ENCODE assay signal across 20 cellular contexts in the genomic region with DNA sequence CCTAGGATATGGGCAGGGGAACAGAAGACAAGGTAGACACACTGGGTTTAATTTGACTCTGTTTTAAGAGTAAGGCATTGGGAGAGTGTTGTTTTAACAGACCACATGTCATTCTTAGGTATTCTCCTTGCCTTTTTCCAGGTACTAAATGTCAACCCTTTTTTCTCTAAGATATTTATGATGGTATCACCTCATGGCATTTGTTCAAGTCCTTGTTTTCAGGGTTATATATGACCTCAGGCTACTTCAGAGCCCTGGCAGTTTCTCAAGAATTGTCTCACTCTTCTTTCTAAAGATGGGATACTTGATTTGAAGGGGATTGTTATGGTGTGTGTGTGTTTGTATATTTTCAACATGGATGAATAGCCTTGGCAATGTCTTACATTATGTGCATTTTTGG.
"Had no signal": no experiment of that assay in that cellular context is flagged by ENCODE, and none has a peak within 500 bp of the region (broad histone marks: within the 10 kb centered on the region; RNA-seq: fewer than 3 reads in every experiment).

No MANE protein-coding gene starts in this region.

- H3K9me3 Mint-ChIP-seq: neural crest cell; stimulated activated effector memory CD8-positive, alpha-beta T cell treated with anti-CD3 and anti-CD28 coated beads, Interleukin-12 subunit alpha, Interleukin-12 subunit beta, amount 100 ng/mL, for 72 hours had no signal

- H3K4me1 ChIP-seq: esophagus squamous epithelium, foreskin keratinocyte, testis, tibial nerve had no signal

- DNase-seq: esophagus squamous epithelium; foreskin keratinocyte; kidney; left cardiac atrium; left ventricle myocardium superior; mesenchymal stem cell; naive thymus-derived CD4-positive, alpha-beta T cell; ovary; right cardiac atrium; small intestine; stimulated activated CD4-positive, alpha-beta T cell treated with anti-CD3 and anti-CD28 coated beads, Interleukin-4, amount 100 ng/mL, for 1 hour; stimulated activated CD8-positive, alpha-beta memory T cell treated with anti-CD3 and anti-CD28 coated beads, Interleukin-4, amount 100 ng/mL, for 48 hours; stimulated activated naive CD8-positive, alpha-beta T cell treated with anti-CD3 and anti-CD28 coated beads, Interleukin-15, Interleukin-2, amounts not matched to agents 100 U/mL and 50 U/mL, for 24 hours; testis had no signal

- H3K9me3 ChIP-seq: esophagus squamous epithelium, ovary, testis, tibial nerve had no signal

- H3K27ac Mint-ChIP-seq: dendritic cell treated with granulocyte-macrophage colony-stimulating factor and Interleukin-4, amounts not matched to agents 40 ng/mL and 50 ng/mL, for 4 days; naive thymus-derived CD4-positive, alpha-beta T cell; stimulated activated effector memory CD8-positive, alpha-beta T cell treated with anti-CD3 and anti-CD28 coated beads, Interleukin-12 subunit alpha, Interleukin-12 subunit beta, amount 100 ng/mL, for 72 hours had no signal

- H3K4me1 Mint-ChIP-seq: stimulated activated effector memory CD8-positive, alpha-beta T cell treated with anti-CD3 and anti-CD28 coated beads, Interleukin-12 subunit alpha, Interleukin-12 subunit beta, amount 100 ng/mL, for 72 hours had no signal

- H3K27me3 Mint-ChIP-seq: dendritic cell treated with granulocyte-macrophage colony-stimulating factor and Interleukin-4, amounts not matched to agents 40 ng/mL and 50 ng/mL, for 4 days had no signal

- H3K27ac ChIP-seq: esophagus squamous epithelium, foreskin keratinocyte, hepatocyte, ovary, testis, tibial nerve had no signal

- H3K36me3 ChIP-seq: esophagus squamous epithelium, ovary, tibial nerve had no signal

- ATAC-seq: foreskin keratinocyte; left cardiac atrium; left ventricle myocardium superior; naive thymus-derived CD4-positive, alpha-beta T cell; right cardiac atrium; stimulated activated effector memory CD8-positive, alpha-beta T cell treated with anti-CD3 and anti-CD28 coated beads, Interleukin-12 subunit alpha, Interleukin-12 subunit beta, amount 100 ng/mL, for 72 hours; stimulated activated naive CD8-positive, alpha-beta T cell treated with anti-CD3 and anti-CD28 coated beads, Interleukin-15, Interleukin-2, amounts not matched to agents 100 U/mL and 50 U/mL, for 24 hours had no signal

- H3K27me3 ChIP-seq: esophagus squamous epithelium, hepatocyte, ovary, testis, tibial nerve had no signal

- H3K4me3 Mint-ChIP-seq: dendritic cell treated with granulocyte-macrophage colony-stimulating factor and Interleukin-4, amounts not matched to agents 40 ng/mL and 50 ng/mL, for 4 days; naive thymus-derived CD4-positive, alpha-beta T cell; neural crest cell; stimulated activated effector memory CD8-positive, alpha-beta T cell treated with anti-CD3 and anti-CD28 coated beads, Interleukin-12 subunit alpha, Interleukin-12 subunit beta, amount 100 ng/mL, for 72 hours had no signal

- H3K4me3 ChIP-seq: esophagus squamous epithelium, hepatocyte, lung, ovary, testis, tibial nerve had no signal

- H3K36me3 Mint-ChIP-seq: naive thymus-derived CD4-positive, alpha-beta T cell; stimulated activated effector memory CD8-positive, alpha-beta T cell treated with anti-CD3 and anti-CD28 coated beads, Interleukin-12 subunit alpha, Interleukin-12 subunit beta, amount 100 ng/mL, for 72 hours had no signal
